Comparison of ENCODE assay signal across 17 cellular contexts in the genomic region with DNA sequence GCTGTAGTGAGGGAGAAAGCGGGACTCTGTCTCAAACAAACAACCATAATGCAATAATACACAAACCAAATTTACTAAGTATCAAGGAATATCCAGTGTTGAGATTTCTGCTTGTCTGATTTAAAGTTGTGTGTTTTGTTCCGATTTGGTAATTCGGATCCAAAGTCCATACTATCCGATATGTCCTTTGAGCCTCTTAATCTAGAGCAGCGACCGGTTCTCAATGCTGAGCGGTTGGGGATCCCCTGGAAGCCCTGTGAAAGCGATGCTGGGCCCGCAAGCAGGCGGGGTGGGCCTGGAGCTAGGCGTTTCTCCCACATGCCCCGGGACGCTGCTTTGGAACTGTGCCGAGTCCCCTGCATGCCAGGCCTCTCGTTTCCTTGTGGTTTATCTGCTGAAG. TPM values are rescaled to one million over a fixed set of nuclear protein-coding genes. Genes with fewer than 3 reads are reported as not detected.
A peak's percentile ranks its signal among the peaks of the same experiment; 100 is the strongest.
DNase-seq lines count a peak whose midpoint lies in the region; ATAC-seq and TF ChIP-seq lines count a peak whose summit lies in the region.
"Had no signal": no experiment of that assay in that cellular context is flagged by ENCODE, and none has a peak within 500 bp of the region (broad histone marks: within the 10 kb centered on the region; RNA-seq: fewer than 3 reads in every experiment).

No MANE protein-coding gene starts in this region.

- no peaks in the 10 kb centered on the region for H3K79me2 ChIP-seq in osteoblast (ENCODE audit: insufficient read depth, low read length)

- intact Hi-C loops in lower leg skin (cut with DNase I; ENCODE audit: low total_unique reads), result no loop called here

- TF ChIP-seq POLR2A in GM19193 (IDR thresholded peaks at IDR 0.05; ENCODE audit: extremely low read depth, insufficient read depth, insufficient read length), result peak; percentile 1
- no peak for TF ChIP-seq POLR2A in lower leg skin (IDR thresholded peaks at IDR 0.05)

- no peak overlapping the region for H2AFZ ChIP-seq in osteoblast (ENCODE audit: low read length)

- H3K36me3 ChIP-seq in osteoblast (ENCODE audit: insufficient read depth, low read length), result peaks cover 59% of the 10 kb centered on the region
- peaks cover 74% of the 10 kb centered on the region for H3K36me3 ChIP-seq in MG63

- H3K27ac ChIP-seq in osteoblast (ENCODE audit: low read depth, low read length), result no peak overlapping the region
- H3K27ac ChIP-seq: BLaER1 treated with 17β-estradiol and CSF1 and Interleukin-3, amounts not matched to agents 10 nM and 100 nM had no signal

- ATAC-seq in left lobe of liver (peak; percentile 77), GM18517 (IDR thresholded peaks at IDR 0.05; ENCODE audit: unreplicated experiment) (no peak), GM19452 (IDR thresholded peaks at IDR 0.05; ENCODE audit: unreplicated experiment) (no peak)

- peaks cover 4% of the 10 kb centered on the region for H4K20me1 ChIP-seq in osteoblast (ENCODE audit: insufficient read depth, low read length)

- H3K9me3 ChIP-seq in osteoblast (ENCODE audit: low read depth, low read length) (no peaks in the 10 kb centered on the region), MG63 (no peaks in the 10 kb centered on the region)
- H3K9me3 ChIP-seq: BLaER1 treated with 17β-estradiol and CSF1 and Interleukin-3, amounts not matched to agents 10 nM and 100 nM had no signal

- H3K27me3 ChIP-seq in osteoblast (ENCODE audit: insufficient read depth, low read length) (no peaks in the 10 kb centered on the region), MG63 (no peaks in the 10 kb centered on the region)
- H3K27me3 ChIP-seq: BLaER1 treated with 17β-estradiol and CSF1 and Interleukin-3, amounts not matched to agents 10 nM and 100 nM had no signal

- WGBS in lower leg skin, 2 donors, result 69 to 79% methylated on average over 15 of the region's 15 CpGs

- DNase-seq in AG20443 (ENCODE audit: low spot score), result peak; percentile 5
- DNase-seq in left lobe of liver (ENCODE audit: low spot score), result no peak
- peak; percentile 85 for DNase-seq in osteoblast (ENCODE audit: insufficient read length, low spot score, missing footprints)
- DNase-seq in MG63, result no peak
- DNase-seq in lower leg skin (ENCODE audit: low spot score in 2 of 2), result no peak
- DNase-seq: Calu3, DMS 273 treated with DMSO at 0.1 percent for 48 hours, EL, H9 had no signal

- no peak overlapping the region for H3K4me2 ChIP-seq in osteoblast (ENCODE audit: insufficient read depth, low read length)
- H3K4me2 ChIP-seq: BLaER1 treated with 17β-estradiol and CSF1 and Interleukin-3, amounts not matched to agents 10 nM and 100 nM had no signal

- no peak for TF ChIP-seq CTCF in osteoblast (IDR thresholded peaks at IDR 0.05; ENCODE audit: extremely low read depth, low read depth, low read length)
- TF ChIP-seq CTCF in lower leg skin (IDR thresholded peaks at IDR 0.05), result no peak

- H3K4me1 ChIP-seq in osteoblast (ENCODE audit: insufficient read depth, low read length), result no peaks in the 10 kb centered on the region

- no peak overlapping the region for H3K4me3 ChIP-seq in osteoblast (ENCODE audit: insufficient read depth, low read length)
- H3K4me3 ChIP-seq in MG63, result no peak overlapping the region
- no peak overlapping the region for H3K4me3 ChIP-seq in lower leg skin (ENCODE audit: low read depth, poor library complexity, severe bottlenecking)
- H3K4me3 ChIP-seq: BLaER1 treated with 17β-estradiol and CSF1 and Interleukin-3, amounts not matched to agents 10 nM and 100 nM; GM12878 had no signal

RNA-seq across cellular contexts. Expression of a gene that starts 20.2 kb away (rescaled TPM):
- total RNA-seq in left lobe of liver (2.4 TPM), osteoblast (7.2 and 7.7 TPM in 2 replicates), lower leg skin (1 to 10 TPM; 3.7 to 5.0 (median 4.8) TPM)
- total RNA-seq in MG63 (2014; rRNA removed; shearing (Covaris generic); ENCODE audit: low replicate concordance), result 9.8 and 21.4 TPM in 2 replicates

RNA-seq across cellular contexts. Expression of a gene that starts 20.4 kb away (rescaled TPM):
- total RNA-seq in left lobe of liver, result not detected
- not detected in 2 replicates for total RNA-seq in osteoblast
- total RNA-seq in MG63 (2014; rRNA removed; shearing (Covaris generic); ENCODE audit: low replicate concordance), result not detected in 2 replicates
- not detected for total RNA-seq in lower leg skin
- total RNA-seq: A673; Calu3; CD8-positive, alpha-beta T cell; G401 had no signal

RNA-seq across cellular contexts. Expression of a gene that starts 25.9 kb away (rescaled TPM):
- 27.2 TPM for total RNA-seq in left lobe of liver
- 5.8 and 6.5 TPM in 2 replicates for total RNA-seq in osteoblast
- 1.8 and 2.0 TPM in 2 replicates for total RNA-seq in MG63 (2014; rRNA removed; shearing (Covaris generic); ENCODE audit: low replicate concordance)
- total RNA-seq in lower leg skin, result 10 to 100 TPM in 3 of 4 donors, 1 to 10 TPM in 1; 9.7 to 32.7 (median 12.6) TPM

RNA-seq across cellular contexts. Expression of a gene that starts 44.6 kb away (rescaled TPM):
- 17.2 TPM for total RNA-seq in left lobe of liver
- 13.8 and 15.2 TPM in 2 replicates for total RNA-seq in osteoblast
- 14.7 and 23.1 TPM in 2 replicates for total RNA-seq in MG63 (2014; rRNA removed; shearing (Covaris generic); ENCODE audit: low replicate concordance)
- 10 to 100 TPM; 21.4 to 63.3 (median 26.7) TPM for total RNA-seq in lower leg skin

RNA-seq across cellular contexts. Expression of a gene that starts 55.8 kb away (rescaled TPM):
- total RNA-seq in left lobe of liver (22.9 TPM), osteoblast (38.0 and 41.5 TPM in 2 replicates), lower leg skin (10 to 100 TPM; 30.7 to 43.2 (median 39.2) TPM)
- total RNA-seq in MG63 (2014; rRNA removed; shearing (Covaris generic); ENCODE audit: low replicate concordance), result 28.0 and 30.5 TPM in 2 replicates

Comparison
In these comparisons a context has a peak if more than half of its experiments do, and no peak if none do; other contexts are left out.
1. DNase-seq: peak in AG20443 (single experiment) and osteoblast (single experiment); none in left lobe of liver (single experiment), MG63 (single experiment) and lower leg skin (0 of 2).